8 cellular contexts compared by ENCODE assay signal in genomic region chr3:137105277-137105977, GRCh38.
DNase-seq lines count a peak whose midpoint lies in the region; ATAC-seq lines count a peak whose summit lies in the region.

No MANE protein-coding gene starts in this region.

- no peaks in the 10 kb centered on the region for H3K4me1 Mint-ChIP-seq in activated CD4-positive, alpha-beta T cell treated with anti-CD3 and anti-CD28 coated beads, Interleukin-2, amount 10 ng/mL, durations not matched to agents 7 days and 5 days
- no peaks in the 10 kb centered on the region for H3K4me1 Mint-ChIP-seq in activated CD8-positive, alpha-beta T cell treated with anti-CD3 and anti-CD28 coated beads, Interleukin-2, amount 10 ng/mL, durations not matched to agents 7 days and 5 days (ENCODE audit: low read depth)

- H3K9me3 Mint-ChIP-seq in activated CD4-positive, alpha-beta T cell treated with anti-CD3 and anti-CD28 coated beads, Interleukin-2, amount 10 ng/mL, durations not matched to agents 7 days and 5 days = no peaks in the 10 kb centered on the region
- no peaks in the 10 kb centered on the region for H3K9me3 Mint-ChIP-seq in activated CD8-positive, alpha-beta T cell treated with anti-CD3 and anti-CD28 coated beads, Interleukin-2, amount 10 ng/mL, durations not matched to agents 7 days and 5 days (ENCODE audit: insufficient read depth)

- H3K4me3 Mint-ChIP-seq in activated CD4-positive, alpha-beta T cell treated with anti-CD3 and anti-CD28 coated beads, Interleukin-2, amount 10 ng/mL, durations not matched to agents 7 days and 5 days = no peak overlapping the region
- H3K4me3 Mint-ChIP-seq in activated CD8-positive, alpha-beta T cell treated with anti-CD3 and anti-CD28 coated beads, Interleukin-2, amount 10 ng/mL, durations not matched to agents 7 days and 5 days = no peak overlapping the region

- CTCF ChIA-PET in activated CD4-positive, alpha-beta T cell treated with anti-CD3 and anti-CD28 coated beads, Interleukin-2, amount 10 ng/mL, durations not matched to agents 7 days and 5 days (lab: Charles Lee) = interaction anchor here (1.1 to 1.5 kb wide), 2 partner anchors 8 to 866 kb away, joined by 3 to 4 read pairs; no protein-coding TSS in a partner anchor
- CTCF ChIA-PET in activated CD8-positive, alpha-beta T cell treated with anti-CD3 and anti-CD28 coated beads, Interleukin-2, amount 10 ng/mL, durations not matched to agents 7 days and 5 days (lab: Charles Lee) = interaction anchor here (0.6 to 2.6 kb wide), 14 partner anchors 9 to 866 kb away, joined by 3 to 14 read pairs (median 5); no protein-coding TSS in a partner anchor

- ATAC-seq in HG03066 (IDR thresholded peaks at IDR 0.05; ENCODE audit: low read depth, unreplicated experiment) = peak; percentile 50
- ATAC-seq in activated CD8-positive, alpha-beta T cell treated with anti-CD3 and anti-CD28 coated beads, Interleukin-2, amount 10 ng/mL, durations not matched to agents 7 days and 5 days = peak; percentile 51
- peak; percentile 59 to 63 for ATAC-seq in left cardiac atrium
- ATAC-seq in HG03139 (IDR thresholded peaks at IDR 0.05; ENCODE audit: unreplicated experiment) = no peak

- H3K36me3 Mint-ChIP-seq in activated CD4-positive, alpha-beta T cell treated with anti-CD3 and anti-CD28 coated beads, Interleukin-2, amount 10 ng/mL, durations not matched to agents 7 days and 5 days (ENCODE audit: low read depth) = no peaks in the 10 kb centered on the region
- no peaks in the 10 kb centered on the region for H3K36me3 Mint-ChIP-seq in activated CD8-positive, alpha-beta T cell treated with anti-CD3 and anti-CD28 coated beads, Interleukin-2, amount 10 ng/mL, durations not matched to agents 7 days and 5 days (ENCODE audit: low read depth)

- no peak overlapping the region for H3K27ac Mint-ChIP-seq in activated CD4-positive, alpha-beta T cell treated with anti-CD3 and anti-CD28 coated beads, Interleukin-2, amount 10 ng/mL, durations not matched to agents 7 days and 5 days
- H3K27ac Mint-ChIP-seq in activated CD8-positive, alpha-beta T cell treated with anti-CD3 and anti-CD28 coated beads, Interleukin-2, amount 10 ng/mL, durations not matched to agents 7 days and 5 days = no peak overlapping the region

- peaks cover 17% of the 10 kb centered on the region for H3K27me3 Mint-ChIP-seq in activated CD4-positive, alpha-beta T cell treated with anti-CD3 and anti-CD28 coated beads, Interleukin-2, amount 10 ng/mL, durations not matched to agents 7 days and 5 days
- peaks cover 7% of the 10 kb centered on the region for H3K27me3 Mint-ChIP-seq in activated CD8-positive, alpha-beta T cell treated with anti-CD3 and anti-CD28 coated beads, Interleukin-2, amount 10 ng/mL, durations not matched to agents 7 days and 5 days (ENCODE audit: low read depth)

- intact Hi-C loops in left cardiac atrium (cut with DNase I) = loop anchor here in 1 of 2 donors (5.0 to 10.0 kb wide), 3 partner anchors 867 to 1009 kb away; partner anchors contain the start of gene DZIP1L

- POLR2A ChIA-PET in activated CD4-positive, alpha-beta T cell treated with anti-CD3 and anti-CD28 coated beads, Interleukin-2, amount 10 ng/mL, durations not matched to agents 7 days and 5 days (lab: Charles Lee) = no interaction called here
- POLR2A ChIA-PET in activated CD8-positive, alpha-beta T cell treated with anti-CD3 and anti-CD28 coated beads, Interleukin-2, amount 10 ng/mL, durations not matched to agents 7 days and 5 days (lab: Charles Lee) = no interaction called here

- peak; percentile 43 for DNase-seq in activated CD4-positive, alpha-beta T cell treated with anti-CD3 and anti-CD28 coated beads, Interleukin-2, amount 10 ng/mL, durations not matched to agents 7 days and 5 days
- no peak for DNase-seq in activated CD4-positive, alpha-beta T cell treated with anti-CD3 and anti-CD28 coated beads, Interleukin-2, amount 50 U/mL, for 48 hours
- peak; percentile 6 for DNase-seq in NCI-H226
- peak; percentile 30 for DNase-seq in activated CD8-positive, alpha-beta T cell treated with anti-CD3 and anti-CD28 coated beads, Interleukin-2, amount 10 ng/mL, durations not matched to agents 7 days and 5 days
- no peak for DNase-seq in left cardiac atrium
- peak; percentile 84 for DNase-seq in retina

Comparison
In these comparisons a context has a peak if more than half of its experiments do, and no peak if none do; other contexts are left out.
1. DNase-seq: peak in activated CD4-positive, alpha-beta T cell treated with anti-CD3 and anti-CD28 coated beads, Interleukin-2, amount 10 ng/mL, durations not matched to agents 7 days and 5 days (single experiment), NCI-H226 (single experiment), activated CD8-positive, alpha-beta T cell treated with anti-CD3 and anti-CD28 coated beads, Interleukin-2, amount 10 ng/mL, durations not matched to agents 7 days and 5 days (single experiment) and retina (single experiment); none in activated CD4-positive, alpha-beta T cell treated with anti-CD3 and anti-CD28 coated beads, Interleukin-2, amount 50 U/mL, for 48 hours (0 of 2) and left cardiac atrium (single experiment).